Comparison of ENCODE assay signal across 22 cellular contexts in genomic region chr12:5633102-5633501, GRCh38.
"Had no signal": no experiment of that assay in that cellular context is flagged by ENCODE, and none has a peak within 500 bp of the region (broad histone marks: within the 10 kb centered on the region; RNA-seq: fewer than 3 reads in every experiment).

No MANE protein-coding gene starts in this region.

- H3K9me3 ChIP-seq: Peyer's patch, SJCRH30 had no signal

- H3K4me3 ChIP-seq: PC-9, Peyer's patch, SJCRH30 had no signal

- ATAC-seq: HepG2, Right ventricle myocardium inferior, SK-N-SH treated with all-trans-retinoic acid at 6 μM for 48 hours had no signal

- FAIRE-seq: HepG2 had no signal

- H3K36me3 ChIP-seq: Peyer's patch, SJCRH30 had no signal

- DNase-seq: IMR-90; Karpas-422; KG1; MM.1S; NCI-H1092 treated with DMSO at 0.1 percent for 48 hours; NCI-H1436; NCI-H187; NCI-H2029; NCI-H2081 treated with DMSO at 0.1 percent for 48 hours; NCI-H2227 treated with DMSO at 0.1 percent for 48 hours; NCI-H524; NCI-H526 treated with DMSO at 0.1 percent for 48 hours; NCI-H748 treated with DMSO at 0.1 percent for 48 hours; NK-92 treated with Interleukin-12 subunit alpha and Interleukin-12 subunit beta, amount 100 ng/mL, for 24 hours; OCI-M1; PC-9; Peyer's patch; SHP77 treated with DMSO at 0.1 percent for 48 hours; SJCRH30 had no signal

- H3K27ac ChIP-seq: PC-9, Peyer's patch, SJCRH30 had no signal

- H3K4me1 ChIP-seq: Peyer's patch, SJCRH30 had no signal

- H3K27me3 ChIP-seq: Peyer's patch, SJCRH30 had no signal
